ENCODE assay signal across 8 cellular contexts in the genomic region with DNA sequence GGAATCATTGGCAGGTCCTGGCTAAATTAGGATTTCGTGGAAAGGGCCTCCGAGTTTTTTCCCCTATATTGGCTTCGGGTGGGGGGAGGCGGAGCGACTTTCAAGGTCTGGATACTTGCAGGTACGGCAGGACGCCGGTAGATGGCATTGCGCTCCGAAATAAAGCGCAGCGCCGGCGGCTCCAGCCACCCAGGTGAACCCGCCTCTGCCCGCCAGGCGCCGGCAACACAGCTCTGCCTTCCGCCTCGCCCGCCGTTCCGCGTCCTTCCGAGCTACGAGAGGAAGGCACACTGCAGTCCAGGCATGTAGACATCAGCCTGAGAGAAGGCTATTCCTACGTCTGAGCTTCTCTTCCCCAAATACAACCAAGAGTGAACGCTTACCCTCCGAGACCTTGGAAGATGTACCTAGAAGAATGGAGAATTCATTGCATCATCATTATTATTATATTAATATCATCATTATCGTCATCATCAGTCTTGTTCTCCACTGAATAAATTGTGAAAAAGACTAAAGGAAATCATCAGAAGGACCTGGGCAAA.
DNase-seq lines count a peak whose midpoint lies in the region; ATAC-seq and TF ChIP-seq lines count a peak whose summit lies in the region.

No MANE protein-coding gene starts in this region.

- in situ Hi-C loops in GM13977 (cut with MboI; ENCODE audit: low pct_unique_long_range_greater_than_20kb, low sequenced_read_pairs, unreplicated experiment) (no loop called here), astrocyte of the cerebellum (cut with HindIII; ENCODE audit: low sequenced_read_pairs) (loop anchor here (5.0 to 10.0 kb wide), 2 partner anchors 87 to 515 kb away; a partner anchor contains a TSS)

- 6% methylated on average over 30 of the region's 30 CpGs for WGBS in hepatocyte (ENCODE audit: low lambda C conversion rate, missing lambda C conversion rate)

- H3K4me3 ChIP-seq in astrocyte of the cerebellum (ENCODE audit: low read depth, low read length) (peak overlapping the region; percentile 32), hepatocyte (peak overlapping the region; percentile 34), retinal pigment epithelial cell (ENCODE audit: low read length) (peak overlapping the region; percentile 54)

- H3K9me2 ChIP-seq in hepatocyte (replicated peaks; ENCODE audit: insufficient read depth) = no peaks in the 10 kb centered on the region

- H3K9me3 ChIP-seq in hepatocyte (ENCODE audit: low read depth) = no peaks in the 10 kb centered on the region

- peaks cover 27% of the 10 kb centered on the region for H3K27me3 ChIP-seq in hepatocyte

- DNase-seq in GM13977 (ENCODE audit: low spot score) (peak; percentile 73), NCI-H1417 treated with DMSO at 0.1 percent for 48 hours (lab: John Stamatoyannopoulos, UW) (peak; percentile 65), T-helper 1 cell (peak; percentile 11 to 69 (median 39)), astrocyte of the cerebellum (ENCODE audit: low read depth) (peak; percentile 76), hepatocyte (ENCODE audit: low spot score) (peak; percentile 94), retinal pigment epithelial cell (ENCODE audit: low read depth) (peak; percentile 46), GF-D8 (lab: John Stamatoyannopoulos, UW) (no peak)

- ATAC-seq in HG02870 (IDR thresholded peaks at IDR 0.05; ENCODE audit: unreplicated experiment) = peak; percentile 96

- peaks cover 9% of the 10 kb centered on the region for H3K79me2 ChIP-seq in hepatocyte

- TF ChIP-seq CTCF in GM13977 (IDR thresholded peaks at IDR 0.05; ENCODE audit: extremely low read depth, insufficient read depth, missing control alignments) = peak; percentile 94
- peak; percentile 80 for TF ChIP-seq CTCF in astrocyte of the cerebellum (IDR thresholded peaks at IDR 0.05; ENCODE audit: low read depth, low read length, missing control alignments)
- peak; percentile 77 for TF ChIP-seq CTCF in hepatocyte (IDR thresholded peaks at IDR 0.05; ENCODE audit: poor library complexity)
- peak; percentile 80 for TF ChIP-seq CTCF in retinal pigment epithelial cell (conservative IDR thresholded peaks at IDR 0.05; ENCODE audit: low read depth, low read length)

- no peaks in the 10 kb centered on the region for H3K36me3 ChIP-seq in hepatocyte (replicated peaks; ENCODE audit: insufficient read depth, low read depth)

- peaks cover 28% of the 10 kb centered on the region for H3K4me1 ChIP-seq in hepatocyte (ENCODE audit: insufficient read depth)

- H3K4me2 ChIP-seq in hepatocyte = peak overlapping the region; percentile 92

- no peaks in the 10 kb centered on the region for H4K20me1 ChIP-seq in hepatocyte (ENCODE audit: insufficient read depth, poor library complexity, severe bottlenecking)

- H3K27ac ChIP-seq in hepatocyte = peak overlapping the region; percentile 20

- H2AFZ ChIP-seq in hepatocyte = peak overlapping the region; percentile 27
